9 cellular contexts compared by ENCODE assay signal in genomic region chr1:234881893-234882771, GRCh38.
DNase-seq lines count a peak whose midpoint lies in the region; ATAC-seq and TF ChIP-seq lines count a peak whose summit lies in the region.
"Had no signal": no experiment of that assay in that cellular context is flagged by ENCODE, and none has a peak within 500 bp of the region (broad histone marks: within the 10 kb centered on the region; RNA-seq: fewer than 3 reads in every experiment).

No MANE protein-coding gene starts in this region.

- POLR2A ChIA-PET in activated B cell treated with CpG ODN at 0.5 μM for 24 hours (lab: Charles Lee), result interaction anchor here (0.7 to 2.0 kb wide), 15 partner anchors 27 to 282 kb away, joined by 3 to 19 read pairs (median 5); partner anchors contain the start of gene IRF2BP2

- H3K27me3 Mint-ChIP-seq in activated B cell treated with CpG ODN at 0.5 μM for 24 hours, result no peaks in the 10 kb centered on the region
- H3K27me3 Mint-ChIP-seq in stimulated activated naive CD8-positive, alpha-beta T cell treated with anti-CD3 and anti-CD28 coated beads, Interleukin-15, Interleukin-2, amounts not matched to agents 100 ng/mL and 50 ng/mL, for 24 hours, result no peaks in the 10 kb centered on the region

- TF ChIP-seq CTCF in activated B cell treated with CpG ODN at 0.5 μM for 24 hours (IDR thresholded peaks at IDR 0.05), result no peak

- CTCF ChIA-PET in activated B cell treated with CpG ODN at 0.5 μM for 24 hours (lab: Charles Lee), result interaction anchor here (1.1 to 2.2 kb wide), 2 partner anchors 96 to 98 kb away, joined by 4 to 5 read pairs; no protein-coding TSS in a partner anchor

- H3K36me3 Mint-ChIP-seq in activated B cell treated with CpG ODN at 0.5 μM for 24 hours (ENCODE audit: low read depth), result no peaks in the 10 kb centered on the region
- no peaks in the 10 kb centered on the region for H3K36me3 Mint-ChIP-seq in stimulated activated naive CD8-positive, alpha-beta T cell treated with anti-CD3 and anti-CD28 coated beads, Interleukin-15, Interleukin-2, amounts not matched to agents 100 ng/mL and 50 ng/mL, for 24 hours (ENCODE audit: low read depth)

- intact Hi-C loops in activated B cell treated with CpG ODN at 0.5 μM for 24 hours (cut with micrococcal nuclease), result loop anchor here (1.0 to 5.0 kb wide), 10 partner anchors 40 to 271 kb away; partner anchors contain the start of gene IRF2BP2

- no peaks in the 10 kb centered on the region for H3K9me3 Mint-ChIP-seq in activated B cell treated with CpG ODN at 0.5 μM for 24 hours
- no peaks in the 10 kb centered on the region for H3K9me3 Mint-ChIP-seq in stimulated activated naive CD8-positive, alpha-beta T cell treated with anti-CD3 and anti-CD28 coated beads, Interleukin-15, Interleukin-2, amounts not matched to agents 100 ng/mL and 50 ng/mL, for 24 hours

- peak overlapping the region; percentile 82 for H3K27ac Mint-ChIP-seq in activated B cell treated with CpG ODN at 0.5 μM for 24 hours
- peak overlapping the region; percentile 82 for H3K27ac Mint-ChIP-seq in stimulated activated naive CD8-positive, alpha-beta T cell treated with anti-CD3 and anti-CD28 coated beads, Interleukin-15, Interleukin-2, amounts not matched to agents 100 ng/mL and 50 ng/mL, for 24 hours

- H3K4me3 Mint-ChIP-seq in activated B cell treated with CpG ODN at 0.5 μM for 24 hours, result peak overlapping the region; percentile 75
- peak overlapping the region; percentile 57 for H3K4me3 Mint-ChIP-seq in stimulated activated naive CD8-positive, alpha-beta T cell treated with anti-CD3 and anti-CD28 coated beads, Interleukin-15, Interleukin-2, amounts not matched to agents 100 ng/mL and 50 ng/mL, for 24 hours

- DNase-seq in stimulated activated CD4-positive, alpha-beta T cell treated with anti-CD3 and anti-CD28 coated beads, Interleukin-15, amount 100 ng/mL, for 24 hours, result peak; percentile 48
- DNase-seq in stimulated activated CD4-positive, alpha-beta T cell treated with anti-CD3 and anti-CD28 coated beads, Interleukin-4, amount 100 ng/mL, for 4 hours, result no peak
- DNase-seq in activated B cell treated with CpG ODN at 0.5 μM for 24 hours (no peak), COR-L47 (lab: John Stamatoyannopoulos, UW) (no peak), SK-N-DZ (ENCODE audit: low spot score) (no peak), NCI-H2081 (lab: John Stamatoyannopoulos, UW) (no peak)
- DNase-seq: NCI-H1417 had no signal

- peak; percentile 79 for ATAC-seq in HG02884 (IDR thresholded peaks at IDR 0.05; ENCODE audit: unreplicated experiment)
- ATAC-seq in activated B cell treated with CpG ODN at 0.5 μM for 24 hours (ENCODE audit: low read depth), result peak; percentile 70

- peaks cover 46% of the 10 kb centered on the region for H3K4me1 Mint-ChIP-seq in activated B cell treated with CpG ODN at 0.5 μM for 24 hours
- peaks cover 60% of the 10 kb centered on the region for H3K4me1 Mint-ChIP-seq in stimulated activated naive CD8-positive, alpha-beta T cell treated with anti-CD3 and anti-CD28 coated beads, Interleukin-15, Interleukin-2, amounts not matched to agents 100 ng/mL and 50 ng/mL, for 24 hours (ENCODE audit: low read depth)
